ENCODE assay signal across 15 cellular contexts in the genomic region with DNA sequence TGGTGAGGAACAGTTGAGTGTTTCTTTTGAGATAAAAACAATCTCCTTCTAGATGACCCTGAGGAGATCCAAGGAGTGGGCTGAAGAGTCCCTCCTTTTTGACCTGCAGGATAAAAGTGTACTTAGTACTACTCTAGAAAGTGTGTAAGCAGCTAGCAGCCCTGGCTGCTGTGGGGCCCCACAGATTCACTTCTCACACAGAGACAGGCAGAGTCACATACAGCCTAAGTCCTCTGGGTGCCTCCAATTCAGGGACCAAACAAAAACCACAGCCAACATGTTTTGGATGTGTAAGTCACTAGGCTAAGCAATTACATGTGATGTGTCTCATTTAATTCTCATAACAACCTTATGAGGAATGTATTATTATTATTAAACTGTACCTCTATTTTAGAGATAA.
A peak's percentile ranks its signal among the peaks of the same experiment; 100 is the strongest.
DNase-seq lines count a peak whose midpoint lies in the region; ATAC-seq and TF ChIP-seq lines count a peak whose summit lies in the region.
"Had no signal": no experiment of that assay in that cellular context is flagged by ENCODE, and none has a peak within 500 bp of the region (broad histone marks: within the 10 kb centered on the region; RNA-seq: fewer than 3 reads in every experiment).

No MANE protein-coding gene starts in this region.

- H3K27ac Mint-ChIP-seq in T-helper 2 cell treated with Interferon-gamma antibody and Interleukin-4, amounts not matched to agents 5 μg/mL and 100 μg/mL, for 36 hours, result no peak overlapping the region
- no peak overlapping the region for H3K27ac Mint-ChIP-seq in CD14-positive monocyte
- H3K27ac Mint-ChIP-seq: stimulated activated naive B cell treated with anti-CD40 and anti-IgM and Interleukin-4, amounts not matched to agents 10 μg/mL and 1 μg/mL and 100 μg/mL, for 72 hours had no signal

- peaks cover 17% of the 10 kb centered on the region for H3K27me3 Mint-ChIP-seq in T-helper 2 cell treated with Interferon-gamma antibody and Interleukin-4, amounts not matched to agents 5 μg/mL and 100 μg/mL, for 36 hours (ENCODE audit: low read depth)
- peaks cover 4 to 10% (median 9%) of the 10 kb centered on the region in 3 donors for H3K27me3 Mint-ChIP-seq in CD14-positive monocyte (ENCODE audit: low read depth in 3 of 3)

- H3K36me3 Mint-ChIP-seq in T-helper 2 cell treated with Interferon-gamma antibody and Interleukin-4, amounts not matched to agents 5 μg/mL and 100 μg/mL, for 36 hours (ENCODE audit: low read depth), result no peaks in the 10 kb centered on the region
- H3K36me3 Mint-ChIP-seq in CD14-positive monocyte, result no peaks in the 10 kb centered on the region
- H3K36me3 Mint-ChIP-seq: stimulated activated naive B cell treated with anti-CD40 and anti-IgM and Interleukin-4, amounts not matched to agents 10 μg/mL and 1 μg/mL and 100 μg/mL, for 72 hours had no signal

- ATAC-seq in GM18519 (IDR thresholded peaks at IDR 0.05; ENCODE audit: low FRiP score, unreplicated experiment), result peak; percentile 72
- ATAC-seq in GM19467 (IDR thresholded peaks at IDR 0.05; ENCODE audit: unreplicated experiment), result peak; percentile 50
- peak; percentile 65 for ATAC-seq in HG03039 (IDR thresholded peaks at IDR 0.05; ENCODE audit: unreplicated experiment)
- ATAC-seq in HG02610 (IDR thresholded peaks at IDR 0.05; ENCODE audit: unreplicated experiment), result no peak
- ATAC-seq: stimulated activated naive B cell treated with anti-CD40 and anti-IgM and Interleukin-4, amounts not matched to agents 10 μg/mL and 1 μg/mL and 100 μg/mL, for 72 hours had no signal

- H3K4me3 Mint-ChIP-seq in T-helper 2 cell treated with Interferon-gamma antibody and Interleukin-4, amounts not matched to agents 5 μg/mL and 100 μg/mL, for 36 hours, result peak overlapping the region; percentile 11
- no peak overlapping the region for H3K4me3 Mint-ChIP-seq in CD14-positive monocyte
- H3K4me3 Mint-ChIP-seq: stimulated activated naive B cell treated with anti-CD40 and anti-IgM and Interleukin-4, amounts not matched to agents 10 μg/mL and 1 μg/mL and 100 μg/mL, for 72 hours had no signal

- no peaks in the 10 kb centered on the region for H3K9me3 Mint-ChIP-seq in T-helper 2 cell treated with Interferon-gamma antibody and Interleukin-4, amounts not matched to agents 5 μg/mL and 100 μg/mL, for 36 hours
- H3K9me3 Mint-ChIP-seq in CD14-positive monocyte, result peaks cover 6 to 12% (median 8%) of the 10 kb centered on the region in 7 donors

- DNase-seq in T-helper 2 cell treated with Interferon-gamma antibody and Interleukin-4, amounts not matched to agents 5 μg/mL and 100 μg/mL, for 36 hours (ENCODE audit: low spot score), result no peak
- DNase-seq in CD14-positive monocyte (ENCODE audit: low spot score) (no peak), hepatic stellate cell (ENCODE audit: low spot score) (no peak), NCI-H446 (lab: John Stamatoyannopoulos, UW) (no peak)
- DNase-seq: activated effector memory CD4-positive, alpha-beta T cell treated with Interleukin-2 at 50 U/mL for 16 hours; Calu3; central memory CD4-positive, alpha-beta T cell; esophagus squamous epithelium; NCI-H1417; NK-92 treated with Interleukin-12 subunit alpha and Interleukin-12 subunit beta, amount 100 ng/mL, for 24 hours; stimulated activated naive B cell treated with anti-CD40 and anti-IgM and Interleukin-4, amounts not matched to agents 10 μg/mL and 1 μg/mL and 100 μg/mL, for 72 hours had no signal

- TF ChIP-seq CTCF in CD14-positive monocyte (IDR thresholded peaks at IDR 0.05), result no peak

- intact Hi-C loops in CD14-positive monocyte (cut with micrococcal nuclease), result no loop called here

- H3K4me1 Mint-ChIP-seq in T-helper 2 cell treated with Interferon-gamma antibody and Interleukin-4, amounts not matched to agents 5 μg/mL and 100 μg/mL, for 36 hours (ENCODE audit: low read depth), result peaks cover 11% of the 10 kb centered on the region
- H3K4me1 Mint-ChIP-seq in CD14-positive monocyte, result peaks cover 7% of the 10 kb centered on the region
- H3K4me1 Mint-ChIP-seq: stimulated activated naive B cell treated with anti-CD40 and anti-IgM and Interleukin-4, amounts not matched to agents 10 μg/mL and 1 μg/mL and 100 μg/mL, for 72 hours had no signal
